8 cellular contexts compared by ENCODE assay signal in the genomic region with DNA sequence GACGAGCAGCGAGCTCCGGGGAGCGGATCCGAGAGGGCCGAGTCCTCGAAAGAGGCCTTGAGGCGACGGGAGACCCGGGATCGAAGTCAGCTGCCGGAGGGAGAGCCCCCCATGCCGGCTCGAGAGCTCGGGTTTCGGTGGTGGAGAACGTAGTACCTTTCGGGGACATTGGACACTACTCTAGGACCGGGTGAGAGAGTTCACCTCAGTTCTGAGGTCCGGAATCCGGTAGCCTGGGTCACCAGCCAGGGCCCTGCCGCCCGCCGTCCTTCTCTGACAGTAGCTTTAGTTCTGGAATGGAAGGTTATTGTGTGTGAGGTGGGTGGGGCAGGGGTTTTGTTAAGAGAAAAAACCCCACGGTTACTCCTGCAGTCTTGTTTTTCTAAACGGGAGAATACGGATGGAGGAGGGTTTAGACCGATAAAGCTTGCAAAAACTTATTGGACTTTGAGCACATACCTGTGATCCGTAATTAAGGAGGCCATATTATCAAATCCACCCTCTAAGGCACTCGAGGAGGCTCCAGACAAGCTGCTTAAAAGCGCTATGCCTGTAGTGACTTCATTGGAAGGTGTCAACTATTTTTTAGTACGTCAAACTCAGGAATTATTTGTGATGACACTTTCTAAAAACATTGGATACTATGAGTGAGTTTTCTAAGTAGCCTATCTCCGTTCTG. TPM values are rescaled to one million over a fixed set of nuclear protein-coding genes. Genes with fewer than 3 reads are reported as not detected.
DNase-seq lines count a peak whose midpoint lies in the region; ATAC-seq and TF ChIP-seq lines count a peak whose summit lies in the region.

No MANE protein-coding gene starts in this region.

- H3K4me3 Mint-ChIP-seq in central memory CD8-positive, alpha-beta T cell = peak overlapping the region; percentile 97
- peak overlapping the region; percentile 94 to 100 for H3K4me3 Mint-ChIP-seq in stimulated activated naive CD8-positive, alpha-beta T cell treated with anti-CD3 and anti-CD28 coated beads, Interleukin-15, amount 100 ng/mL, for 72 hours

- H3K9me3 ChIP-seq in PC-9 (ENCODE audit: insufficient read depth, low read depth) (no peaks in the 10 kb centered on the region), lower lobe of right lung (no peaks in the 10 kb centered on the region)

- TF ChIP-seq CTCF in PC-9 (conservative IDR thresholded peaks at IDR 0.05) (no peak), lower lobe of right lung (IDR thresholded peaks at IDR 0.05) (no peak)

- peaks cover 16% of the 10 kb centered on the region; the same call in 1 of the 2 replicates for H3F3A ChIP-seq in PC-9 (ENCODE audit: insufficient read depth, low read depth)

- H3K27me3 ChIP-seq in PC-9 (ENCODE audit: insufficient read depth, low read depth) (no peaks in the 10 kb centered on the region), lower lobe of right lung (ENCODE audit: low read depth) (no peaks in the 10 kb centered on the region)

- peak overlapping the region; percentile 76 for H3K4me3 ChIP-seq in PC-9
- peak overlapping the region; percentile 83 for H3K4me3 ChIP-seq in lower lobe of right lung

- DNase-seq in activated CD4-positive, alpha-beta T cell treated with anti-CD3 and anti-CD28 coated beads for 48 hours = peak; percentile 26
- no peak for DNase-seq in activated CD4-positive, alpha-beta T cell treated with anti-CD3 and anti-CD28 coated beads for 4 hours
- DNase-seq in PC-9 (no peak), lower lobe of right lung (no peak), AG08395 (ENCODE audit: low spot score) (no peak)
- DNase-seq in central memory CD8-positive, alpha-beta T cell (ENCODE audit: low spot score in 2 of 2) = peak; percentile 15 to 18
- DNase-seq in stimulated activated naive CD8-positive, alpha-beta T cell treated with anti-CD3 and anti-CD28 coated beads, Interleukin-15, amount 100 ng/mL, for 72 hours = no peak

- intact Hi-C loops in PC-9 (cut with micrococcal nuclease; ENCODE audit: unreplicated experiment) = loop anchor here (1.0 to 2.0 kb wide), 4 partner anchors 33 to 306 kb away; a partner anchor contains a TSS
- intact Hi-C loops in lower lobe of right lung (cut with DNase I) = no loop called here

- CTCF ChIA-PET in PC-9 (lab: Charles Lee) = interaction anchor here (0.6 to 0.9 kb wide), 3 partner anchors 35 to 1225 kb away, joined by 3 to 4 read pairs (median 3); no protein-coding TSS in a partner anchor

- peaks cover 53% of the 10 kb centered on the region for H3K79me2 ChIP-seq in PC-9 (ENCODE audit: low read depth)

- H3K4me1 Mint-ChIP-seq in central memory CD8-positive, alpha-beta T cell = peaks cover 32% of the 10 kb centered on the region
- peaks cover 28% of the 10 kb centered on the region for H3K4me1 Mint-ChIP-seq in stimulated activated naive CD8-positive, alpha-beta T cell treated with anti-CD3 and anti-CD28 coated beads, Interleukin-15, amount 100 ng/mL, for 72 hours

- peaks cover 7% of the 10 kb centered on the region for H3K36me3 Mint-ChIP-seq in central memory CD8-positive, alpha-beta T cell (ENCODE audit: insufficient read depth)

- peak overlapping the region; percentile 87 for H3K27ac ChIP-seq in PC-9
- peak overlapping the region; percentile 96 for H3K27ac ChIP-seq in lower lobe of right lung

- H3K27me3 Mint-ChIP-seq in central memory CD8-positive, alpha-beta T cell = no peaks in the 10 kb centered on the region
- no peaks in the 10 kb centered on the region for H3K27me3 Mint-ChIP-seq in stimulated activated naive CD8-positive, alpha-beta T cell treated with anti-CD3 and anti-CD28 coated beads, Interleukin-15, amount 100 ng/mL, for 72 hours

- peak overlapping the region; percentile 98 for H3K27ac Mint-ChIP-seq in central memory CD8-positive, alpha-beta T cell (ENCODE audit: low read depth)
- peak overlapping the region; percentile 99 for H3K27ac Mint-ChIP-seq in stimulated activated naive CD8-positive, alpha-beta T cell treated with anti-CD3 and anti-CD28 coated beads, Interleukin-15, amount 100 ng/mL, for 72 hours

- POLR2A ChIA-PET in PC-9 (lab: Charles Lee; ENCODE audit: unreplicated experiment) = interaction anchor here (0.5 to 0.7 kb wide), 4 partner anchors 38 to 1765 kb away, joined by 3 to 6 read pairs (median 4); no protein-coding TSS in a partner anchor

- H3K4me1 ChIP-seq in PC-9 (replicated peaks; ENCODE audit: insufficient read depth) (peaks cover 21% of the 10 kb centered on the region), lower lobe of right lung (peaks cover 50% of the 10 kb centered on the region)

- H3K9me3 Mint-ChIP-seq in central memory CD8-positive, alpha-beta T cell = no peaks in the 10 kb centered on the region
- H3K9me3 Mint-ChIP-seq in stimulated activated naive CD8-positive, alpha-beta T cell treated with anti-CD3 and anti-CD28 coated beads, Interleukin-15, amount 100 ng/mL, for 72 hours = no peaks in the 10 kb centered on the region

- BruUV-seq in PC-9 (replicated peaks; lab: Mats Ljungman, UMichigan) = no TSS peak

- peaks cover 10% of the 10 kb centered on the region; the same call in 1 of the 2 replicates for H4K20me1 ChIP-seq in PC-9 (ENCODE audit: insufficient read depth)

- H3K9me2 ChIP-seq in PC-9 (ENCODE audit: insufficient read depth) = no peaks in the 10 kb centered on the region

- H3K4me2 ChIP-seq in PC-9 = peak overlapping the region; percentile 83

- H2AFZ ChIP-seq in PC-9 = peak overlapping the region; percentile 97

- H3K36me3 ChIP-seq in PC-9 (ENCODE audit: low read depth) = 0 out of 2 replicates have a peak, but pooled peaks cover 7% of the 10 kb centered on the region
- H3K36me3 ChIP-seq in lower lobe of right lung = no peaks in the 10 kb centered on the region

- ATAC-seq in HG02852 (IDR thresholded peaks at IDR 0.05; ENCODE audit: unreplicated experiment) (peak; percentile 11), lower lobe of right lung (peak; percentile 20 to 35)
- ATAC-seq in central memory CD8-positive, alpha-beta T cell (replicated peaks; ENCODE audit: extremely low read depth, poor library complexity, severe bottlenecking) = no peak
- peak; percentile 3 for ATAC-seq in stimulated activated naive CD8-positive, alpha-beta T cell treated with anti-CD3 and anti-CD28 coated beads, Interleukin-15, amount 100 ng/mL, for 72 hours

RNA-seq across cellular contexts. Expression of a gene that starts 0.8 kb away (rescaled TPM):
- total RNA-seq in PC-9 (2021) = 31.0 and 41.1 TPM in 2 replicates
- 45.0 TPM for total RNA-seq in lower lobe of right lung

RNA-seq across cellular contexts. Expression of a gene that starts 0.9 kb away (rescaled TPM):
- total RNA-seq in PC-9 (2021) (1.8 and 2.9 TPM in 2 replicates), lower lobe of right lung (2.0 TPM)

Comparison
In these comparisons a context has a peak if more than half of its experiments do, and no peak if none do; other contexts are left out.
1. DNase-seq: peak in activated CD4-positive, alpha-beta T cell treated with anti-CD3 and anti-CD28 coated beads for 48 hours (single experiment) and central memory CD8-positive, alpha-beta T cell (2 of 2); none in activated CD4-positive, alpha-beta T cell treated with anti-CD3 and anti-CD28 coated beads for 4 hours (0 of 2), PC-9 (0 of 2), lower lobe of right lung (single experiment), stimulated activated naive CD8-positive, alpha-beta T cell treated with anti-CD3 and anti-CD28 coated beads, Interleukin-15, amount 100 ng/mL, for 72 hours (0 of 2) and AG08395 (single experiment).